In genomic region chr12:63977441-63977840, GRCh38 we compare ENCODE assay signal across 26 cellular contexts.
"Had no signal": no experiment of that assay in that cellular context is flagged by ENCODE, and none has a peak within 500 bp of the region (broad histone marks: within the 10 kb centered on the region; RNA-seq: fewer than 3 reads in every experiment).

No MANE protein-coding gene starts in this region.

- H3K27ac Mint-ChIP-seq: activated B cell treated with CpG ODN at 0.5 μM for 24 hours; activated CD4-positive, alpha-beta T cell treated with anti-CD3 and anti-CD28 coated beads for 36 hours; activated naive CD8-positive, alpha-beta T cell treated with anti-CD3 and anti-CD28 coated beads for 36 hours; activated T-cell treated with anti-CD3 and anti-CD28 coated beads, Interleukin-2, amount 50 U/mL, for 24 hours; activated T-helper 17 cell treated with anti-CD3 and anti-CD28 coated beads, Interleukin-2, amount 50 U/mL, for 72 hours; effector memory CD8-positive, alpha-beta T cell; nephron; T-helper 17 cell had no signal

- DNase-seq: activated B cell treated with CpG ODN at 0.5 μM for 24 hours; activated CD4-positive, alpha-beta T cell treated with anti-CD3 and anti-CD28 coated beads for 36 hours; activated CD4-positive, alpha-beta T cell treated with anti-CD3 and anti-CD28 coated beads, Interleukin-2, amount 50 U/mL, for 4 hours; activated CD8-positive, alpha-beta memory T cell treated with anti-CD3 and anti-CD28 coated beads for 24 hours; activated CD8-positive, alpha-beta memory T cell treated with anti-CD3 and anti-CD28 coated beads, Interleukin-2, amount 50 U/mL, for 4 hours; activated naive CD8-positive, alpha-beta T cell treated with anti-CD3 and anti-CD28 coated beads for 36 hours; activated T-cell treated with anti-CD3 and anti-CD28 coated beads, Interleukin-2, amount 50 U/mL, for 24 hours; amniotic stem cell; colonic mucosa; dorsolateral prefrontal cortex; effector memory CD8-positive, alpha-beta T cell; glutamatergic neuron; hippocampal formation; left ventricle myocardium superior; ovary; psoas muscle; spleen; stimulated activated CD4-positive, alpha-beta T cell treated with anti-CD3 and anti-CD28 coated beads, Interleukin-4, amount 100 ng/mL, for 1 hour; stimulated activated naive CD8-positive, alpha-beta T cell treated with anti-CD3 and anti-CD28 coated beads, Interleukin-15, Interleukin-2, amounts not matched to agents 100 U/mL and 50 U/mL, for 24 hours; T-helper 17 cell; upper lobe of right lung had no signal

- H3K27ac ChIP-seq: colonic mucosa, dorsolateral prefrontal cortex, esophagus muscularis mucosa, neutrophil, ovary, psoas muscle, right atrium auricular region, spleen, upper lobe of right lung had no signal

- H3K36me3 ChIP-seq: colonic mucosa, esophagus muscularis mucosa, neutrophil, ovary, right atrium auricular region, spleen, upper lobe of right lung had no signal

- H3K4me3 ChIP-seq: colonic mucosa, dorsolateral prefrontal cortex, esophagus muscularis mucosa, ovary, psoas muscle, right atrium auricular region, spleen, upper lobe of right lung had no signal

- ATAC-seq: activated CD4-positive, alpha-beta T cell treated with anti-CD3 and anti-CD28 coated beads for 36 hours; activated T-helper 17 cell treated with anti-CD3 and anti-CD28 coated beads, Interleukin-2, amount 50 U/mL, for 72 hours; effector memory CD8-positive, alpha-beta T cell; left ventricle myocardium superior; psoas muscle; stimulated activated naive CD8-positive, alpha-beta T cell treated with anti-CD3 and anti-CD28 coated beads, Interleukin-15, Interleukin-2, amounts not matched to agents 100 U/mL and 50 U/mL, for 24 hours; T-helper 17 cell; upper lobe of right lung had no signal

- H3K9me3 ChIP-seq: colonic mucosa, esophagus muscularis mucosa, neutrophil, ovary, psoas muscle, right atrium auricular region, spleen, upper lobe of right lung had no signal

- H3K27me3 ChIP-seq: colonic mucosa, dorsolateral prefrontal cortex, esophagus muscularis mucosa, neutrophil, ovary, right atrium auricular region, spleen, upper lobe of right lung had no signal

- H3K36me3 Mint-ChIP-seq: activated naive CD8-positive, alpha-beta T cell treated with anti-CD3 and anti-CD28 coated beads for 36 hours had no signal

- H3K4me1 ChIP-seq: colonic mucosa, psoas muscle, right atrium auricular region, spleen, upper lobe of right lung had no signal

- H3K9me3 Mint-ChIP-seq: activated B cell treated with CpG ODN at 0.5 μM for 24 hours; activated naive CD8-positive, alpha-beta T cell treated with anti-CD3 and anti-CD28 coated beads for 36 hours; activated T-cell treated with anti-CD3 and anti-CD28 coated beads, Interleukin-2, amount 50 U/mL, for 24 hours; activated T-helper 17 cell treated with anti-CD3 and anti-CD28 coated beads, Interleukin-2, amount 50 U/mL, for 72 hours; effector memory CD8-positive, alpha-beta T cell; nephron had no signal
